In genomic region chr10:86715156-86715795, GRCh38 we compare ENCODE assay signal across 26 cellular contexts. TPM values are rescaled to one million over a fixed set of nuclear protein-coding genes. Genes with fewer than 3 reads are reported as not detected.
DNase-seq lines count a peak whose midpoint lies in the region; ATAC-seq and TF ChIP-seq lines count a peak whose summit lies in the region.
"Had no signal": no experiment of that assay in that cellular context is flagged by ENCODE, and none has a peak within 500 bp of the region (broad histone marks: within the 10 kb centered on the region; RNA-seq: fewer than 3 reads in every experiment).

No MANE protein-coding gene starts in this region.

- H3K4me1 ChIP-seq in cardiac muscle cell (ENCODE audit: low read depth) (peaks cover 16% of the 10 kb centered on the region), right cardiac atrium (ENCODE audit: control insufficient read depth, insufficient read depth, low read length) (peaks cover 5% of the 10 kb centered on the region), endodermal cell (ENCODE audit: control insufficient read depth, insufficient read depth, low read length) (no peaks in the 10 kb centered on the region), neuronal stem cell (ENCODE audit: control insufficient read depth in 2 of 2, insufficient read depth in 1 of 2, low read depth in 1 of 2, low read length in 2 of 2) (peaks cover 4 to 10% of the 10 kb centered on the region in 2 donors)
- H3K4me1 ChIP-seq: prostate gland had no signal

- H3K9me3 ChIP-seq in cardiac muscle cell (ENCODE audit: low read depth) (no peaks in the 10 kb centered on the region), right cardiac atrium (ENCODE audit: control insufficient read depth, low read length) (no peaks in the 10 kb centered on the region), endodermal cell (ENCODE audit: control insufficient read depth, low read length) (no peaks in the 10 kb centered on the region), neuronal stem cell (replicated peaks in 1 of 2; ENCODE audit: control insufficient read depth in 2 of 2, insufficient read depth in 1 of 2, low read depth in 1 of 2, low read length in 2 of 2) (no peaks in the 10 kb centered on the region)
- H3K9me3 ChIP-seq: neutrophil, prostate gland, upper lobe of right lung had no signal

- intact Hi-C loops in right cardiac atrium (cut with DNase I) = no loop called here

- no peaks in the 10 kb centered on the region for H3K79me1 ChIP-seq in neuronal stem cell (ENCODE audit: low read depth, low read length)

- H2BK120ac ChIP-seq in neuronal stem cell (ENCODE audit: low read depth, low read length) = no peak overlapping the region

- H3K27ac Mint-ChIP-seq in endodermal cell = no peak overlapping the region
- H3K27ac Mint-ChIP-seq: activated CD4-positive, alpha-beta memory T cell treated with anti-CD3 and anti-CD28 coated beads for 36 hours; stimulated activated effector memory CD8-positive, alpha-beta T cell treated with anti-CD3 and anti-CD28 coated beads, Interleukin-12 subunit alpha, Interleukin-12 subunit beta, amount 100 ng/mL, for 72 hours had no signal

- H4K91ac ChIP-seq in neuronal stem cell (ENCODE audit: low read depth, low read length, poor library complexity) = no peak overlapping the region

- no peak overlapping the region for H3K9ac ChIP-seq in endodermal cell (ENCODE audit: extremely low read depth, low read length, poor library complexity, severe bottlenecking)
- H3K9ac ChIP-seq in neuronal stem cell (ENCODE audit: low read depth, low read length, poor library complexity) = peak overlapping the region; percentile 38

- no peak overlapping the region for H4K8ac ChIP-seq in neuronal stem cell (ENCODE audit: low read depth, low read length)

- peak overlapping the region; percentile 4 for H2AFZ ChIP-seq in neuronal stem cell (ENCODE audit: low read length)

- H3K27ac ChIP-seq in cardiac muscle cell (peak overlapping the region; percentile 65), right cardiac atrium (ENCODE audit: low read length) (no peak overlapping the region), endodermal cell (ENCODE audit: low read depth, low read length) (no peak overlapping the region), neuronal stem cell (replicated peaks; ENCODE audit: low read length) (no peak overlapping the region)
- H3K27ac ChIP-seq: neutrophil, prostate gland, upper lobe of right lung had no signal

- H3K18ac ChIP-seq in neuronal stem cell (ENCODE audit: low read length) = peak overlapping the region; percentile 39

- peaks cover 1% of the 10 kb centered on the region for H3K27me3 Mint-ChIP-seq in endodermal cell (ENCODE audit: insufficient read depth)

- WGBS in right cardiac atrium = 63% methylated on average over 6 of the region's 6 CpGs
- whole genome bisulfite sequencing in endodermal cell (ENCODE audit: insufficient coverage in 1 of 2, insufficient read length in 1 of 2), 2 experiments = 78 to 88% methylated on average over 3 to 6 of the region's 6 CpGs
- WGBS in neuronal stem cell (ENCODE audit: extremely low coverage in 2 of 2, insufficient read length in 2 of 2, insufficient replicate concordance in 1 of 2), 2 donors = no CpG with 5 or more reads among the region's 6 CpGs

- H2BK12ac ChIP-seq in neuronal stem cell (ENCODE audit: low read length) = no peak overlapping the region

- H3K4me1 Mint-ChIP-seq in endodermal cell = peaks cover 23% of the 10 kb centered on the region

- no peak overlapping the region for H3K4ac ChIP-seq in neuronal stem cell (ENCODE audit: low read length)

- peak overlapping the region; percentile 40 for H2AK5ac ChIP-seq in neuronal stem cell (ENCODE audit: low read depth, low read length)

- peak overlapping the region; percentile 84 for H2BK15ac ChIP-seq in neuronal stem cell (ENCODE audit: low read length)

- DNase-seq in cardiac muscle cell (ENCODE audit: low read depth in 1 of 2, low spot score in 1 of 2) = no peak
- DNase-seq in right cardiac atrium = no peak
- DNase-seq in endodermal cell = peak; percentile 53
- DNase-seq in neuronal stem cell (ENCODE audit: low spot score) = no peak
- DNase-seq: activated CD4-positive, alpha-beta memory T cell treated with anti-CD3 and anti-CD28 coated beads for 36 hours; activated CD4-positive, CD25-positive, alpha-beta regulatory T cell treated with anti-CD3 and anti-CD28 coated beads, Interleukin-2, amount 50 U/mL, for 72 hours; activated naive CD4-positive, alpha-beta T cell treated with anti-CD3 and anti-CD28 coated beads, Interleukin-2, amount 50 U/mL, for 16 hours; amygdala; hippocampal formation; left colon; mammary epithelial cell; NCI-H1048; NCI-H1694; NCI-H446; NCI-H748 treated with DMSO at 0.1 percent for 48 hours; SHP77; upper lobe of right lung had no signal

- H3K4me3 Mint-ChIP-seq in endodermal cell = no peak overlapping the region
- H3K4me3 Mint-ChIP-seq: activated CD4-positive, alpha-beta memory T cell treated with anti-CD3 and anti-CD28 coated beads for 36 hours; stimulated activated effector memory CD8-positive, alpha-beta T cell treated with anti-CD3 and anti-CD28 coated beads, Interleukin-12 subunit alpha, Interleukin-12 subunit beta, amount 100 ng/mL, for 72 hours had no signal

- H3K9me3 Mint-ChIP-seq in endodermal cell = no peaks in the 10 kb centered on the region
- H3K9me3 Mint-ChIP-seq: activated CD4-positive, alpha-beta memory T cell treated with anti-CD3 and anti-CD28 coated beads for 36 hours; stimulated activated effector memory CD8-positive, alpha-beta T cell treated with anti-CD3 and anti-CD28 coated beads, Interleukin-12 subunit alpha, Interleukin-12 subunit beta, amount 100 ng/mL, for 72 hours had no signal

- no peak for TF ChIP-seq CTCF in cardiac muscle cell (IDR thresholded peaks at IDR 0.05; ENCODE audit: low read depth, low read length)
- no peak for TF ChIP-seq CTCF in endodermal cell (conservative IDR thresholded peaks at IDR 0.05)

- H3K27me3 ChIP-seq in cardiac muscle cell (no peaks in the 10 kb centered on the region), right cardiac atrium (ENCODE audit: control insufficient read depth, insufficient read depth) (no peaks in the 10 kb centered on the region), endodermal cell (ENCODE audit: control insufficient read depth, insufficient read depth, low read length, poor library complexity, severe bottlenecking) (no peaks in the 10 kb centered on the region), neuronal stem cell (ENCODE audit: control insufficient read depth in 3 of 3, insufficient read depth in 3 of 3, low read depth in 1 of 3, low read length in 3 of 3) (peaks cover 0 to 3% (median 0%) of the 10 kb centered on the region in 3 experiments)
- H3K27me3 ChIP-seq: upper lobe of right lung had no signal

- peaks cover 46% of the 10 kb centered on the region for H3K36me3 ChIP-seq in cardiac muscle cell
- H3K36me3 ChIP-seq in endodermal cell (ENCODE audit: control insufficient read depth, insufficient read depth, low read length) = no peaks in the 10 kb centered on the region
- H3K36me3 ChIP-seq in neuronal stem cell (replicated peaks in 1 of 2; ENCODE audit: control insufficient read depth in 2 of 2, insufficient read depth in 2 of 2, low read length in 2 of 2) = no peaks in the 10 kb centered on the region
- H3K36me3 ChIP-seq: neutrophil, prostate gland, upper lobe of right lung had no signal

- peak overlapping the region; percentile 34 for H3K23ac ChIP-seq in neuronal stem cell (ENCODE audit: low read depth, low read length, poor library complexity)

- H3K4me3 ChIP-seq in cardiac muscle cell = no peak overlapping the region
- no peak overlapping the region for H3K4me3 ChIP-seq in right cardiac atrium (ENCODE audit: low read length)
- H3K4me3 ChIP-seq in endodermal cell (ENCODE audit: low read length) = no peak overlapping the region
- no peak overlapping the region for H3K4me3 ChIP-seq in neuronal stem cell (ENCODE audit: low read length in 2 of 2)
- H3K4me3 ChIP-seq: prostate gland, upper lobe of right lung had no signal

- H3K36me3 Mint-ChIP-seq in endodermal cell (ENCODE audit: low read depth) = no peaks in the 10 kb centered on the region
- H3K36me3 Mint-ChIP-seq: activated CD4-positive, alpha-beta memory T cell treated with anti-CD3 and anti-CD28 coated beads for 36 hours had no signal

- no peak overlapping the region for H3K14ac ChIP-seq in neuronal stem cell (ENCODE audit: low read length)

- no peak for TF ChIP-seq POLR2A in GM18505 (IDR thresholded peaks at IDR 0.05; ENCODE audit: borderline replicate concordance, extremely low read depth, insufficient read depth, insufficient read length)

- H3K4me2 ChIP-seq in neuronal stem cell (ENCODE audit: insufficient read depth, low read length, poor library complexity, severe bottlenecking) = no peak overlapping the region

- no peak for ATAC-seq in right cardiac atrium
- no peak for ATAC-seq in GM18909 (IDR thresholded peaks at IDR 0.05; ENCODE audit: poor library complexity, unreplicated experiment)
- no peak for ATAC-seq in GM21825 (IDR thresholded peaks at IDR 0.05; ENCODE audit: unreplicated experiment)
- ATAC-seq in GM18505 (IDR thresholded peaks at IDR 0.05; ENCODE audit: unreplicated experiment) = no peak
- ATAC-seq in GM19324 (IDR thresholded peaks at IDR 0.05; ENCODE audit: low FRiP score, unreplicated experiment) = no peak
- ATAC-seq: left colon; Panc1; stimulated activated effector memory CD8-positive, alpha-beta T cell treated with anti-CD3 and anti-CD28 coated beads, Interleukin-12 subunit alpha, Interleukin-12 subunit beta, amount 100 ng/mL, for 72 hours; upper lobe of right lung had no signal

- H2BK5ac ChIP-seq in neuronal stem cell (ENCODE audit: low read length) = no peak overlapping the region

RNA-seq across cellular contexts. Expression of gene BMPR1A, which starts 41.1 kb away (rescaled TPM):
- total RNA-seq in cardiac muscle cell (37.0 and 39.4 TPM in 2 replicates), right cardiac atrium (10 to 100 TPM; 60.4 to 92.0 (median 65.6) TPM), endodermal cell (10 to 100 TPM; 69.4 to 96.4 TPM)
- polyA plus RNA-seq in cardiac muscle cell (35.6 and 54.2 TPM in 2 replicates), right cardiac atrium (10.8 TPM)
- polyA plus RNA-seq in endodermal cell (2013, experiment 1 of 2) = 40.2 TPM
- polyA plus RNA-seq in endodermal cell (2013, experiment 2 of 2) = 38.8 TPM
- polyA plus RNA-seq in neuronal stem cell (2013, experiment 1 of 2) = 24.6 TPM
- 25.2 TPM for polyA plus RNA-seq in neuronal stem cell (2013, experiment 2 of 2)
- total RNA-seq: endothelial cell of umbilical vein had no signal
- polyA plus RNA-seq: endothelial cell of umbilical vein had no signal

RNA-seq across cellular contexts. Expression of gene LDB3, which starts 47.0 kb away (rescaled TPM):
- total RNA-seq in cardiac muscle cell (202 and 213 TPM in 2 replicates), right cardiac atrium (1,000 to 10,000 TPM in 1 of 4 donors, 100 to 1,000 TPM in 3; 738 to 1,111 (median 934) TPM), endodermal cell (under 1 TPM; 0.11 to 0.35 TPM)
- polyA plus RNA-seq in cardiac muscle cell (266 and 317 TPM in 2 replicates), right cardiac atrium (1,223 TPM)
- polyA plus RNA-seq in endodermal cell (2013, experiment 1 of 2) = 1.00 TPM
- 1.3 TPM for polyA plus RNA-seq in endodermal cell (2013, experiment 2 of 2)
- 0.08 TPM for polyA plus RNA-seq in neuronal stem cell (2013, experiment 1 of 2)
- 0.11 TPM for polyA plus RNA-seq in neuronal stem cell (2013, experiment 2 of 2)
- total RNA-seq: endothelial cell of umbilical vein, mammary epithelial cell had no signal
- polyA plus RNA-seq: endothelial cell of umbilical vein, mammary epithelial cell had no signal

Comparison
In these comparisons a context has a peak if more than half of its experiments do, and no peak if none do; other contexts are left out.
1. RNA of gene LDB3, which starts 47.0 kb away (total RNA-seq): 738 to 1,111 TPM in right cardiac atrium and 202 to 213 TPM in cardiac muscle cell; 0.11 to 0.35 TPM in endodermal cell; every median in the first group is over 100 times any median in the second.